8 cellular contexts compared by ENCODE assay signal in genomic region chr6:133952815-133953633, GRCh38. TPM values are rescaled to one million over a fixed set of nuclear protein-coding genes. Genes with fewer than 3 reads are reported as not detected.
DNase-seq lines count a peak whose midpoint lies in the region; TF ChIP-seq lines count a peak whose summit lies in the region.

Gene TBPL1 (plus strand): TSS chr6:133953224. CDS start chr6:133980126, 26,902 bp downstream.

- DNase-seq in GM06990 (ENCODE audit: extremely low read depth, insufficient read length) (peak; percentile 95), HFFc6 (peak; percentile 90), NAMALWA (ENCODE audit: low spot score) (peak; percentile 97), SK-N-MC (ENCODE audit: low read depth, low spot score) (peak; percentile 88), germinal center (ENCODE audit: low spot score) (peak; percentile 91), non-pigmented ciliary epithelial cell (ENCODE audit: low read depth) (peak; percentile 79), superior temporal gyrus (ENCODE audit: extremely low spot score) (peak; percentile 96)
- peak; percentile 93 for DNase-seq in activated naive CD4-positive, alpha-beta T cell treated with anti-CD3 and anti-CD28 coated beads, Interleukin-2, amount 10 ng/mL, durations not matched to agents 7 days and 5 days

- no peaks in the 10 kb centered on the region for H3K36me3 ChIP-seq in GM06990 (ENCODE audit: control insufficient read depth, insufficient read depth, low read length)
- no peaks in the 10 kb centered on the region for H3K36me3 ChIP-seq in SK-N-MC (ENCODE audit: insufficient read depth, low read length)

- H3K9me3 ChIP-seq in SK-N-MC (ENCODE audit: low read depth, low read length), result no peaks in the 10 kb centered on the region

- peak within 1 kb of the TSS; percentile 92 for H3K4me3 ChIP-seq in GM06990 (replicated peaks; ENCODE audit: low read depth, low read length)
- H3K4me3 ChIP-seq in SK-N-MC, result peak within 1 kb of the TSS; percentile 98

- H3K9me3 Mint-ChIP-seq in HFFc6, result no peaks in the 10 kb centered on the region
- H3K9me3 Mint-ChIP-seq in activated naive CD4-positive, alpha-beta T cell treated with anti-CD3 and anti-CD28 coated beads, Interleukin-2, amount 10 ng/mL, durations not matched to agents 7 days and 5 days, result no peaks in the 10 kb centered on the region

- H3K27me3 ChIP-seq in GM06990 (replicated peaks; ENCODE audit: control insufficient read depth, insufficient read depth, low read length), result no peaks in the 10 kb centered on the region

- peaks cover 42% of the 10 kb centered on the region for H3K4me1 Mint-ChIP-seq in HFFc6 (ENCODE audit: low read depth)
- H3K4me1 Mint-ChIP-seq in activated naive CD4-positive, alpha-beta T cell treated with anti-CD3 and anti-CD28 coated beads, Interleukin-2, amount 10 ng/mL, durations not matched to agents 7 days and 5 days, result peaks cover 42% of the 10 kb centered on the region

- H3K27me3 Mint-ChIP-seq in HFFc6 (ENCODE audit: insufficient read depth), result no peaks in the 10 kb centered on the region; the same call in none of the 2 replicates
- peaks cover 6% of the 10 kb centered on the region for H3K27me3 Mint-ChIP-seq in activated naive CD4-positive, alpha-beta T cell treated with anti-CD3 and anti-CD28 coated beads, Interleukin-2, amount 10 ng/mL, durations not matched to agents 7 days and 5 days

- H3K4me3 Mint-ChIP-seq in HFFc6, result peak within 1 kb of the TSS; percentile 97
- peak within 1 kb of the TSS; percentile 96 for H3K4me3 Mint-ChIP-seq in activated naive CD4-positive, alpha-beta T cell treated with anti-CD3 and anti-CD28 coated beads, Interleukin-2, amount 10 ng/mL, durations not matched to agents 7 days and 5 days

- TF ChIP-seq CTCF in GM06990 (IDR thresholded peaks at IDR 0.05; ENCODE audit: insufficient read depth, low read length, poor library complexity, severe bottlenecking) (no peak), HFFc6 (IDR thresholded peaks at IDR 0.05) (no peak)

- no peaks in the 10 kb centered on the region; the same call in 1 of the 2 replicates for H3K36me3 Mint-ChIP-seq in HFFc6 (ENCODE audit: low read depth)
- peaks cover 3% of the 10 kb centered on the region for H3K36me3 Mint-ChIP-seq in activated naive CD4-positive, alpha-beta T cell treated with anti-CD3 and anti-CD28 coated beads, Interleukin-2, amount 10 ng/mL, durations not matched to agents 7 days and 5 days

- H3K9ac ChIP-seq in SK-N-MC (ENCODE audit: insufficient read length), result peak within 1 kb of the TSS; percentile 87

- H3K27ac Mint-ChIP-seq in HFFc6, result peak within 1 kb of the TSS; percentile 98
- H3K27ac Mint-ChIP-seq in activated naive CD4-positive, alpha-beta T cell treated with anti-CD3 and anti-CD28 coated beads, Interleukin-2, amount 10 ng/mL, durations not matched to agents 7 days and 5 days, result peak within 1 kb of the TSS; percentile 83

- 0 out of 2 replicates have a peak within 1 kb of the TSS, but pooled peaks have one; percentile 10 for H3K27ac ChIP-seq in SK-N-MC

- CTCF ChIA-PET in activated naive CD4-positive, alpha-beta T cell treated with anti-CD3 and anti-CD28 coated beads, Interleukin-2, amount 10 ng/mL, durations not matched to agents 7 days and 5 days (lab: Charles Lee), result no interaction called here

RNA-seq across cellular contexts. Expression of gene TBPL1, which starts in this region (rescaled TPM):
- total RNA-seq in HFFc6 (2021; fragmentation: NEBNext Ultra II Directional; extraction: Animal tissue kit (Norgen Biotek cat#: 25700)), result 10 to 100 TPM; 30.7 to 40.6 (median 34.0) TPM

Comparison
In these comparisons a context has a peak if more than half of its experiments do, and no peak if none do; other contexts are left out.
1. Peak in every context shown above with its lines: DNase-seq, H3K4me3 ChIP-seq and H3K27ac ChIP-seq.